In genomic region chr16:30698816-30699614, GRCh38 we compare ENCODE assay signal across 8 cellular contexts. TPM values are rescaled to one million over a fixed set of nuclear protein-coding genes. Genes with fewer than 3 reads are reported as not detected.
A peak's percentile ranks its signal among the peaks of the same experiment; 100 is the strongest.
DNase-seq lines count a peak whose midpoint lies in the region; ATAC-seq, FAIRE-seq and TF ChIP-seq lines count a peak whose summit lies in the region.

Gene SRCAP, plus strand, starts transcription at chr16:30699171. Its CDS starts 1,654 bp downstream, at chr16:30700825.

- no peak for ATAC-seq in CD8-positive, alpha-beta T cell
- peak; percentile 35 for ATAC-seq in GM19455 (IDR thresholded peaks at IDR 0.05; ENCODE audit: unreplicated experiment)
- ATAC-seq in activated CD8-positive, alpha-beta memory T cell treated with anti-CD3 and anti-CD28 coated beads, Interleukin-2, amount 10 ng/mL, durations not matched to agents 7 days and 5 days = peak; percentile 44

- TF ChIP-seq EP300 in H1 (IDR thresholded peaks at IDR 0.05; ENCODE audit: borderline replicate concordance in 1 of 2, low read depth in 2 of 2, low read length in 2 of 2) = no peak

- H3K18ac ChIP-seq in H1 (ENCODE audit: extremely low read depth, low read length) (peak within 1 kb of the TSS; percentile 100), mesenchymal stem cell (ENCODE audit: low read depth in 1 of 2, low read length in 2 of 2) (peak within 1 kb of the TSS; percentile 100)

- H2AFZ ChIP-seq in H1 (ENCODE audit: low read length) (no peak within 1 kb of the TSS; the same call in 1 of the 2 replicates), mesenchymal stem cell (ENCODE audit: low read depth, low read length) (peak within 1 kb of the TSS; percentile 83)

- peaks cover 0 to 27% of the 10 kb centered on the region in 2 experiments; a peak in 3 of 4 replicates for H3K79me2 ChIP-seq in H1 (ENCODE audit: control insufficient read depth in 1 of 2, insufficient read depth in 2 of 2, low read length in 2 of 2)

- no peak for TF ChIP-seq RAD21 in H1 (IDR thresholded peaks at IDR 0.05 in 1 of 2, conservative IDR thresholded peaks at IDR 0.05 in 1 of 2; ENCODE audit: low read depth in 2 of 2, low read length in 2 of 2)

- H3K9ac ChIP-seq in H1 (replicated peaks in 1 of 4; ENCODE audit: extremely low read depth in 1 of 4, low read depth in 3 of 4, low read length in 3 of 4) = peak within 1 kb of the TSS; percentile 94 to 99 (median 98)
- H3K9ac ChIP-seq in mesenchymal stem cell (ENCODE audit: low read length) = peak within 1 kb of the TSS; percentile 100

- peaks cover 5% of the 10 kb centered on the region for H3K23me2 ChIP-seq in H1 (ENCODE audit: low read depth, low read length)

- peaks cover 7% of the 10 kb centered on the region for H3K36me3 ChIP-seq in CD8-positive, alpha-beta T cell (ENCODE audit: insufficient read depth, low read length)
- peaks cover 10 to 21% (median 17%) of the 10 kb centered on the region in 4 experiments; a peak in 7 of 8 replicates for H3K36me3 ChIP-seq in H1 (ENCODE audit: control insufficient read depth in 2 of 4, insufficient read depth in 4 of 4, low read length in 3 of 4)
- peaks cover 23 to 38% of the 10 kb centered on the region in 2 experiments for H3K36me3 ChIP-seq in mesenchymal stem cell (ENCODE audit: control insufficient read depth in 1 of 2, insufficient read depth in 2 of 2, low read depth in 1 of 2, low read length in 2 of 2)

- H3K23ac ChIP-seq in H1 (ENCODE audit: insufficient read length) = no peak within 1 kb of the TSS
- peak within 1 kb of the TSS in 1 of 2 experiments; percentile 99 for H3K23ac ChIP-seq in mesenchymal stem cell (ENCODE audit: low read length in 2 of 2)

- no peak for FAIRE-seq in H1 (lab: Jason Lieb, UNC)

- H2BK120ac ChIP-seq in H1 (replicated peaks; ENCODE audit: low read depth, low read length) (peak within 1 kb of the TSS; percentile 85), mesenchymal stem cell (ENCODE audit: low read depth, low read length) (peak within 1 kb of the TSS; percentile 91)

- no peaks in the 10 kb centered on the region for H3K9me3 ChIP-seq in CD8-positive, alpha-beta T cell (ENCODE audit: low read length)
- H3K9me3 ChIP-seq in H1 (ENCODE audit: insufficient read depth in 2 of 2, low read depth in 1 of 2, low read length in 1 of 2) (no peaks in the 10 kb centered on the region), mesenchymal stem cell (ENCODE audit: control insufficient read depth, low read length) (no peaks in the 10 kb centered on the region)

- H3K27me3 Mint-ChIP-seq in CD8-positive, alpha-beta T cell (ENCODE audit: low read depth) = no peaks in the 10 kb centered on the region
- peaks cover 2% of the 10 kb centered on the region for H3K27me3 Mint-ChIP-seq in activated CD8-positive, alpha-beta memory T cell treated with anti-CD3 and anti-CD28 coated beads, Interleukin-2, amount 10 ng/mL, durations not matched to agents 7 days and 5 days

- H4K91ac ChIP-seq in H1 (replicated peaks; ENCODE audit: insufficient read length, low read length) = peak within 1 kb of the TSS; percentile 100
- peak within 1 kb of the TSS; percentile 100 for H4K91ac ChIP-seq in mesenchymal stem cell (ENCODE audit: low read length)

- DNase-seq in CD8-positive, alpha-beta T cell = peak in 6 of 7 experiments; percentile 55 to 88 (median 78)
- DNase-seq in HPDE6-E6E7 (ENCODE audit: extremely low spot score) (peak; percentile 63), NOMO-1 treated with DMSO at 0.1 percent for 48 hours (lab: John Stamatoyannopoulos, UW; ENCODE audit: unreplicated experiment) (peak; percentile 83), H1 (ENCODE audit: low read depth in 1 of 2, low spot score in 2 of 2) (peak in 1 of 2 experiments; percentile 89), mesenchymal stem cell (peak; percentile 85)
- DNase-seq in activated CD8-positive, alpha-beta memory T cell treated with anti-CD3 and anti-CD28 coated beads, Interleukin-2, amount 10 ng/mL, durations not matched to agents 7 days and 5 days = peak; percentile 92
- peak; percentile 58 for DNase-seq in stimulated activated CD8-positive, alpha-beta memory T cell treated with anti-CD3 and anti-CD28 coated beads, Interleukin-12 subunit alpha, Interleukin-12 subunit beta, amount 100 ng/mL, for 1 hour (ENCODE audit: low read depth)

- no peak for TF ChIP-seq CTCF in CD8-positive, alpha-beta T cell (IDR thresholded peaks at IDR 0.05)
- no peak for TF ChIP-seq CTCF in H1 (IDR thresholded peaks at IDR 0.05; ENCODE audit: control extremely low read depth in 1 of 3, insufficient read depth in 1 of 3, low read depth in 1 of 3, low read length in 3 of 3)

- H3K79me1 ChIP-seq in H1 (ENCODE audit: low read depth, low read length) = peaks cover 6% of the 10 kb centered on the region; the same call in 1 of the 2 replicates
- peaks cover 6% of the 10 kb centered on the region for H3K79me1 ChIP-seq in mesenchymal stem cell (replicated peaks; ENCODE audit: low read length, poor library complexity, severe bottlenecking)

- peak within 1 kb of the TSS; percentile 100 for H4K8ac ChIP-seq in H1 (ENCODE audit: extremely low read depth, insufficient read depth, low read length)
- H4K8ac ChIP-seq in mesenchymal stem cell (ENCODE audit: low read length) = peak within 1 kb of the TSS; percentile 100

- H3K4me2 ChIP-seq in H1 (ENCODE audit: insufficient read depth in 1 of 2, low read depth in 2 of 2, low read length in 2 of 2) (peak within 1 kb of the TSS; percentile 76 to 77), mesenchymal stem cell (ENCODE audit: low read length, poor library complexity, severe bottlenecking) (peak within 1 kb of the TSS; percentile 94)

- POLR2A ChIA-PET in CD8-positive, alpha-beta T cell (lab: Charles Lee) = interaction anchor here (0.7 to 1.6 kb wide), 7 partner anchors 11 to 281 kb away, joined by 3 to 6 read pairs (median 4); partner anchors contain the start of gene FBRS
- POLR2A ChIA-PET in H1 (lab: Charles Lee; ENCODE audit: partially characterized antibody) = interaction anchor here (0.6 to 4.7 kb wide), 9 partner anchors 12 to 344 kb away, joined by 3 to 26 read pairs (median 6); partner anchors contain the start of genes CD2BP2, FBRS and PHKG2

- H4K5ac ChIP-seq in H1 (ENCODE audit: insufficient read length, low read depth, low read length) = peak within 1 kb of the TSS; percentile 99

- intact Hi-C loops in CD8-positive, alpha-beta T cell (cut with DNase I, micrococcal nuclease) = loop anchor here (1.0 to 10.0 kb wide), 21 partner anchors 16 to 702 kb away; partner anchors contain the start of genes CFAP119 (in 2 of the 2), FBRS (in 2 of the 2), PHKG2 (in 2 of the 2) and PRR14 (in 2 of the 2)

- no peaks in the 10 kb centered on the region for H3K9me3 Mint-ChIP-seq in CD8-positive, alpha-beta T cell
- no peaks in the 10 kb centered on the region for H3K9me3 Mint-ChIP-seq in activated CD8-positive, alpha-beta memory T cell treated with anti-CD3 and anti-CD28 coated beads, Interleukin-2, amount 10 ng/mL, durations not matched to agents 7 days and 5 days (ENCODE audit: low read depth)

- peak within 1 kb of the TSS; percentile 100 for H3K27ac ChIP-seq in CD8-positive, alpha-beta T cell (ENCODE audit: low read depth, low read length)
- peak within 1 kb of the TSS; percentile 100 for H3K27ac ChIP-seq in H1 (ENCODE audit: low read depth, low read length)
- H3K27ac ChIP-seq in mesenchymal stem cell (ENCODE audit: low read length, poor library complexity, severe bottlenecking) = peak within 1 kb of the TSS; percentile 100

- peak within 1 kb of the TSS; percentile 97 for H3K4me3 Mint-ChIP-seq in CD8-positive, alpha-beta T cell
- H3K4me3 Mint-ChIP-seq in activated CD8-positive, alpha-beta memory T cell treated with anti-CD3 and anti-CD28 coated beads, Interleukin-2, amount 10 ng/mL, durations not matched to agents 7 days and 5 days = peak within 1 kb of the TSS; percentile 94

- H4K20me1 ChIP-seq in H1 (replicated peaks in 1 of 2; ENCODE audit: control insufficient read depth in 1 of 2, insufficient read depth in 2 of 2, low read length in 2 of 2) = peaks cover 5 to 17% of the 10 kb centered on the region in 2 experiments

- 10% methylated on average over 25 of the region's 57 CpGs; no CpG with 5 or more reads in 1 of the 2 experiments for WGBS in H1 (ENCODE audit: extremely low coverage in 1 of 2, insufficient coverage in 1 of 2, insufficient read length in 1 of 2, insufficient replicate concordance in 2 of 2, low coverage in 1 of 2, low lambda C conversion rate in 2 of 2, missing lambda C conversion rate in 1 of 2), 2 experiments
- WGBS in mesenchymal stem cell = under 1% methylated on average over 55 of the region's 57 CpGs

- H3K14ac ChIP-seq in H1 (ENCODE audit: insufficient read length) = peak within 1 kb of the TSS; percentile 13
- H3K14ac ChIP-seq in mesenchymal stem cell (ENCODE audit: low read length in 2 of 2) = peak within 1 kb of the TSS; percentile 81 to 100

- H2BK12ac ChIP-seq in H1 (ENCODE audit: low read depth, low read length) = peak within 1 kb of the TSS; percentile 99
- H2BK12ac ChIP-seq in mesenchymal stem cell (ENCODE audit: low read length in 2 of 2) = peak within 1 kb of the TSS in 1 of 2 experiments; percentile 45

- H3K36me3 Mint-ChIP-seq in CD8-positive, alpha-beta T cell = peaks cover 39% of the 10 kb centered on the region
- peaks cover 25% of the 10 kb centered on the region for H3K36me3 Mint-ChIP-seq in activated CD8-positive, alpha-beta memory T cell treated with anti-CD3 and anti-CD28 coated beads, Interleukin-2, amount 10 ng/mL, durations not matched to agents 7 days and 5 days

- H3K27me3 ChIP-seq in CD8-positive, alpha-beta T cell (ENCODE audit: insufficient read depth, low read length) = no peaks in the 10 kb centered on the region
- H3K27me3 ChIP-seq in H1 (replicated peaks in 1 of 4; ENCODE audit: control insufficient read depth in 3 of 4, extremely low read depth in 1 of 4, insufficient read depth in 3 of 4, low read length in 3 of 4) (peaks cover 10 to 29% (median 20%) of the 10 kb centered on the region in 4 experiments), mesenchymal stem cell (ENCODE audit: control insufficient read depth in 1 of 2, insufficient read depth in 1 of 2, low read length in 2 of 2) (no peaks in the 10 kb centered on the region)

- 0 out of 3 replicates have a peak, but pooled peaks of 1 of the 2 experiments have one; percentile 5 for TF ChIP-seq POLR2A in H1 (IDR thresholded peaks at IDR 0.05; ENCODE audit: control extremely low read depth in 1 of 2, low read depth in 2 of 2, low read length in 2 of 2)

- peaks cover 29% of the 10 kb centered on the region for H3K4me1 Mint-ChIP-seq in CD8-positive, alpha-beta T cell (ENCODE audit: low read depth)
- H3K4me1 Mint-ChIP-seq in activated CD8-positive, alpha-beta memory T cell treated with anti-CD3 and anti-CD28 coated beads, Interleukin-2, amount 10 ng/mL, durations not matched to agents 7 days and 5 days = peaks cover 37% of the 10 kb centered on the region

- H2BK15ac ChIP-seq in H1 (ENCODE audit: low read length) (peak within 1 kb of the TSS; percentile 98; the same call in 1 of the 2 replicates), mesenchymal stem cell (ENCODE audit: low read depth, poor library complexity, severe bottlenecking) (peak within 1 kb of the TSS; percentile 100)

- H2AK5ac ChIP-seq in H1 (ENCODE audit: low read depth, low read length) (no peak within 1 kb of the TSS), mesenchymal stem cell (ENCODE audit: low read length, severe bottlenecking) (peak within 1 kb of the TSS; percentile 73)

- peak within 1 kb of the TSS; percentile 100 for H3K27ac Mint-ChIP-seq in CD8-positive, alpha-beta T cell
- peak within 1 kb of the TSS; percentile 99 for H3K27ac Mint-ChIP-seq in activated CD8-positive, alpha-beta memory T cell treated with anti-CD3 and anti-CD28 coated beads, Interleukin-2, amount 10 ng/mL, durations not matched to agents 7 days and 5 days

- peak within 1 kb of the TSS; percentile 100 for H3K56ac ChIP-seq in H1 (replicated peaks; ENCODE audit: insufficient read length, low read depth, low read length)

- CTCF ChIA-PET in CD8-positive, alpha-beta T cell (lab: Charles Lee) = no interaction called here
- CTCF ChIA-PET in activated CD8-positive, alpha-beta memory T cell treated with anti-CD3 and anti-CD28 coated beads, Interleukin-2, amount 10 ng/mL, durations not matched to agents 7 days and 5 days (lab: Charles Lee) = interaction anchor here (0.8 to 1.0 kb wide), 2 partner anchors 48 to 116 kb away, joined by 3 read pairs; partner anchors contain the start of gene PRR14
- CTCF ChIA-PET in H1 (lab: Charles Lee; ENCODE audit: partially characterized antibody) = interaction anchor here (0.5 to 0.6 kb wide), 2 partner anchors 42 to 289 kb away, joined by 3 to 4 read pairs; no protein-coding TSS in a partner anchor

- peak within 1 kb of the TSS; percentile 100 for H2BK5ac ChIP-seq in H1 (ENCODE audit: low read depth, low read length)
- peak within 1 kb of the TSS; percentile 100 for H2BK5ac ChIP-seq in mesenchymal stem cell (ENCODE audit: low read depth, low read length, poor library complexity, severe bottlenecking)

- H2BK20ac ChIP-seq in H1 (ENCODE audit: low read length) = no peak within 1 kb of the TSS

- H3K4me1 ChIP-seq in CD8-positive, alpha-beta T cell (ENCODE audit: insufficient read depth, low read length) = peaks cover 18% of the 10 kb centered on the region
- H3K4me1 ChIP-seq in H1 (replicated peaks in 1 of 4; ENCODE audit: control insufficient read depth in 3 of 4, insufficient read depth in 4 of 4, low read length in 3 of 4) (peaks cover 0 to 4% (median 3%) of the 10 kb centered on the region in 4 experiments; a peak in 5 of 7 replicates), mesenchymal stem cell (ENCODE audit: control insufficient read depth, insufficient read depth, low read depth, low read length) (peaks cover 8% of the 10 kb centered on the region)

- peak within 1 kb of the TSS; percentile 99 for H3K4me3 ChIP-seq in CD8-positive, alpha-beta T cell (ENCODE audit: low read depth, low read length)
- H3K4me3 ChIP-seq in H1 (ENCODE audit: extremely low read depth in 1 of 4, insufficient read depth in 2 of 4, low read depth in 3 of 4, low read length in 4 of 4) = peak within 1 kb of the TSS; percentile 72 to 97 (median 86)
- peak within 1 kb of the TSS; percentile 98 to 99 for H3K4me3 ChIP-seq in mesenchymal stem cell (ENCODE audit: insufficient read depth in 1 of 2, low read depth in 1 of 2, low read length in 2 of 2)

- H3K4ac ChIP-seq in H1 (replicated peaks; ENCODE audit: insufficient read length, low read depth, low read length) (peak within 1 kb of the TSS; percentile 100), mesenchymal stem cell (ENCODE audit: low read depth in 1 of 2, low read length in 2 of 2) (peak within 1 kb of the TSS; percentile 99 to 100)

RNA-seq across cellular contexts. Expression of gene SRCAP, which starts in this region (rescaled TPM):
- total RNA-seq in CD8-positive, alpha-beta T cell = 10 to 100 TPM; 70.1 to 85.6 TPM
- 10 to 100 TPM; 86.3 to 93.3 TPM for total RNA-seq in activated CD8-positive, alpha-beta memory T cell treated with anti-CD3 and anti-CD28 coated beads, Interleukin-2, amount 10 ng/mL, durations not matched to agents 7 days and 5 days
- total RNA-seq in H1 (2021; fragmentation: NEBNext Ultra II Directional; extraction: Animal tissue kit (Norgen Biotek cat#: 25700)) = 54.3 and 58.7 TPM in 2 replicates
- polyA plus RNA-seq in H1 (2011; rRNA removed) = 5.5 and 9.5 TPM in 2 replicates
- 2.4 TPM for polyA plus RNA-seq in H1 (2011; cell fraction: cytosol; rRNA removed)
- 16.9 TPM for polyA plus RNA-seq in H1 (2011; cell fraction: nucleus; rRNA removed)
- 12.7 to 20.6 TPM (median 16.9 TPM) in 4 replicates for polyA plus RNA-seq in H1 (2012, experiment 1 of 2)
- polyA plus RNA-seq in H1 (2012, experiment 2 of 2) = 8.1 TPM
- 18.2 TPM for polyA plus RNA-seq in H1 (2013, experiment 1 of 2)
- 16.0 TPM for polyA plus RNA-seq in H1 (2013, experiment 2 of 2)
- polyA minus RNA-seq in H1 (2011; rRNA and poly(A)+ RNA removed) = 11.7 and 17.0 TPM in 2 replicates
- polyA minus RNA-seq in H1 (2011; cell fraction: cytosol; rRNA and poly(A)+ RNA removed) = 19.4 TPM
- polyA minus RNA-seq in H1 (2011; cell fraction: nucleus; rRNA and poly(A)+ RNA removed) = 27.4 TPM
- 17.1 TPM for polyA plus RNA-seq in mesenchymal stem cell (2013, experiment 1 of 2)
- 16.0 TPM for polyA plus RNA-seq in mesenchymal stem cell (2013, experiment 2 of 2)
